30 cellular contexts compared by ENCODE assay signal in genomic region chr1:38329644-38330043, GRCh38.
"Had no signal": no experiment of that assay in that cellular context is flagged by ENCODE, and none has a peak within 500 bp of the region (broad histone marks: within the 10 kb centered on the region; RNA-seq: fewer than 3 reads in every experiment).

No MANE protein-coding gene starts in this region.

- H3K9me3 ChIP-seq: ascending aorta had no signal

- H3K36me3 ChIP-seq: ascending aorta, cardiac muscle cell had no signal

- H3K27ac ChIP-seq: ascending aorta, cardiac muscle cell, VCaP had no signal

- ATAC-seq: activated CD8-positive, alpha-beta T cell treated with anti-CD3 and anti-CD28 coated beads for 36 hours; activated naive CD8-positive, alpha-beta T cell treated with anti-CD3 and anti-CD28 coated beads, Interleukin-2, amount 50 U/mL, for 24 hours; activated T-cell treated with anti-CD3 and anti-CD28 coated beads, Interleukin-2, amount 50 U/mL, for 4 hours; activated T-cell treated with anti-CD3 and anti-CD28 coated beads, Interleukin-2, amount 50 U/mL, for 72 hours; activated T-helper 17 cell treated with anti-CD3 and anti-CD28 coated beads, Interleukin-2, amount 50 U/mL, for 72 hours had no signal

- H3K4me3 ChIP-seq: ascending aorta, cardiac muscle cell had no signal

- H3K27me3 ChIP-seq: ascending aorta, cardiac muscle cell had no signal

- H3K4me1 ChIP-seq: ascending aorta had no signal

- DNase-seq: activated B cell treated with CpG ODN at 0.5 μM for 24 hours; activated CD4-positive, alpha-beta memory T cell treated with anti-CD3 and anti-CD28 coated beads for 36 hours; activated CD4-positive, alpha-beta T cell treated with anti-CD3 and anti-CD28 coated beads for 4 hours; activated CD4-positive, alpha-beta T cell treated with anti-CD3 and anti-CD28 coated beads, Interleukin-2, amount 10 ng/mL, durations not matched to agents 24 days and 14 days; activated CD4-positive, alpha-beta T cell treated with anti-CD3 and anti-CD28 coated beads, Interleukin-2, amount 50 U/mL, for 1 hour; activated CD4-positive, alpha-beta T cell treated with anti-CD3 and anti-CD28 coated beads, Interleukin-2, amount 50 U/mL, for 4 hours; activated CD4-positive, CD25-positive, alpha-beta regulatory T cell treated with anti-CD3 and anti-CD28 coated beads, Interleukin-2, amount 50 U/mL, for 72 hours; activated CD8-positive, alpha-beta memory T cell treated with anti-CD3 and anti-CD28 coated beads, Interleukin-2, amount 50 U/mL, for 4 hours; activated CD8-positive, alpha-beta T cell treated with anti-CD3 and anti-CD28 coated beads for 36 hours; activated effector memory CD4-positive, alpha-beta T cell treated with anti-CD3 and anti-CD28 coated beads, Interleukin-2, amount 50 U/mL, for 16 hours; activated gamma-delta T cell treated with Interleukin-2 at 50 U/mL for 16 hours; activated naive CD4-positive, alpha-beta T cell; activated naive CD4-positive, alpha-beta T cell treated with anti-CD3 and anti-CD28 coated beads for 36 hours; activated naive CD4-positive, alpha-beta T cell treated with anti-CD3 and anti-CD28 coated beads, Interleukin-2, amount 50 U/mL, for 16 hours; activated naive CD8-positive, alpha-beta T cell treated with anti-CD3 and anti-CD28 coated beads, Interleukin-2, amount 10 ng/mL, durations not matched to agents 7 days and 5 days; activated naive CD8-positive, alpha-beta T cell treated with anti-CD3 and anti-CD28 coated beads, Interleukin-2, amount 50 U/mL, for 24 hours; activated T-cell treated with anti-CD3 and anti-CD28 coated beads for 4 hours; activated T-cell treated with anti-CD3 and anti-CD28 coated beads, Interleukin-2, amount 50 U/mL, for 1 hour; activated T-cell treated with anti-CD3 and anti-CD28 coated beads, Interleukin-2, amount 50 U/mL, for 4 hours; activated T-cell treated with anti-CD3 and anti-CD28 coated beads, Interleukin-2, amount 50 U/mL, for 72 hours; amygdala; anterior cingulate cortex; caudate nucleus; cerebellar nuclear complex; T-helper 2 cell; T-helper 9 cell had no signal
